In genomic region chrX:38327007-38327774, GRCh38 we compare ENCODE assay signal across 8 cellular contexts. TPM values are rescaled to one million over a fixed set of nuclear protein-coding genes. Genes with fewer than 3 reads are reported as not detected.
DNase-seq lines count a peak whose midpoint lies in the region; ATAC-seq lines count a peak whose summit lies in the region.

TSS of gene RPGR (minus strand) at chrX:38327509. CDS start at chrX:38327367, 142 bp downstream.

- H3K27me3 ChIP-seq in muscle layer of duodenum (ENCODE audit: low read depth, low read length), result no peaks in the 10 kb centered on the region

- H3K36me3 ChIP-seq in muscle layer of duodenum (ENCODE audit: control insufficient read depth in 1 of 2, insufficient read depth in 2 of 2, low read length in 2 of 2), result peaks cover 0 to 3% of the 10 kb centered on the region in 2 donors

- no peaks in the 10 kb centered on the region for H3K4me1 ChIP-seq in muscle layer of duodenum (ENCODE audit: control insufficient read depth in 1 of 2, insufficient read depth in 2 of 2, low read length in 2 of 2)

- H3K4me3 ChIP-seq in Jurkat, Clone E6-1 (ENCODE audit: low read length), result peak within 1 kb of the TSS; percentile 62
- H3K4me3 ChIP-seq in muscle layer of duodenum (ENCODE audit: low read depth in 1 of 2, low read length in 2 of 2), result peak within 1 kb of the TSS; percentile 55 to 65

- no peaks in the 10 kb centered on the region for H3K9me3 ChIP-seq in muscle layer of duodenum (ENCODE audit: control insufficient read depth in 1 of 2, low read length in 2 of 2)

- H3K27ac ChIP-seq in muscle layer of duodenum (ENCODE audit: low read length), result peak within 1 kb of the TSS; percentile 49

- H3K4me3 Mint-ChIP-seq in activated T-cell treated with anti-CD3 and anti-CD28 coated beads, Interleukin-2, amount 50 U/mL, for 4 hours, result peak within 1 kb of the TSS; percentile 91

- no peaks in the 10 kb centered on the region for H3K27me3 Mint-ChIP-seq in activated T-cell treated with anti-CD3 and anti-CD28 coated beads, Interleukin-2, amount 50 U/mL, for 4 hours (ENCODE audit: low read depth)

- H3K36me3 Mint-ChIP-seq in activated T-cell treated with anti-CD3 and anti-CD28 coated beads, Interleukin-2, amount 50 U/mL, for 4 hours (ENCODE audit: insufficient read depth), result no peaks in the 10 kb centered on the region

- H3K4me1 Mint-ChIP-seq in activated T-cell treated with anti-CD3 and anti-CD28 coated beads, Interleukin-2, amount 50 U/mL, for 4 hours (ENCODE audit: low read depth), result peaks cover 23% of the 10 kb centered on the region

- ATAC-seq in GM21717 (IDR thresholded peaks at IDR 0.05; ENCODE audit: unreplicated experiment) (peak; percentile 98), esophagus mucosa (peak; percentile 99)
- peak; percentile 96 to 97 for ATAC-seq in activated T-cell treated with anti-CD3 and anti-CD28 coated beads, Interleukin-2, amount 50 U/mL, for 4 hours

- DNase-seq in DMS53 treated with DMSO at 0.1 percent for 48 hours (lab: John Stamatoyannopoulos, UW; ENCODE audit: unreplicated experiment), result peak; percentile 72
- peak; percentile 88 for DNase-seq in Jurkat, Clone E6-1 (ENCODE audit: low read depth, low spot score)
- DNase-seq in OCI-M2 (lab: John Stamatoyannopoulos, UW; ENCODE audit: unreplicated experiment), result peak; percentile 49
- DNase-seq in activated T-cell treated with anti-CD3 and anti-CD28 coated beads, Interleukin-2, amount 50 U/mL, for 4 hours, result peak; percentile 83
- peak; percentile 77 for DNase-seq in stimulated activated CD8-positive, alpha-beta memory T cell treated with anti-CD3 and anti-CD28 coated beads, Interleukin-7, amount 100 ng/mL, for 24 hours (ENCODE audit: low read depth)

- H3K9me3 Mint-ChIP-seq in activated T-cell treated with anti-CD3 and anti-CD28 coated beads, Interleukin-2, amount 50 U/mL, for 4 hours, result no peaks in the 10 kb centered on the region

RNA-seq across cellular contexts. Expression of gene RPGR, which starts in this region (rescaled TPM):
- polyA plus RNA-seq in Jurkat, Clone E6-1 (2012; ENCODE audit: insufficient read depth, insufficient read length), result 18.7 TPM
- 10 to 100 TPM in 1 of 3 donors, 1 to 10 TPM in 2; 8.4 to 10.6 (median 9.2) TPM for total RNA-seq in activated T-cell treated with anti-CD3 and anti-CD28 coated beads, Interleukin-2, amount 50 U/mL, for 4 hours
- total RNA-seq in esophagus mucosa, result 7.1 TPM

Comparison
In these comparisons a context has a peak if more than half of its experiments do, and no peak if none do; other contexts are left out.
1. Peak in every context shown above with its lines: DNase-seq, ATAC-seq, H3K4me3 ChIP-seq and H3K27ac ChIP-seq.